1 cellular context compared by ENCODE assay signal in the genomic region with DNA sequence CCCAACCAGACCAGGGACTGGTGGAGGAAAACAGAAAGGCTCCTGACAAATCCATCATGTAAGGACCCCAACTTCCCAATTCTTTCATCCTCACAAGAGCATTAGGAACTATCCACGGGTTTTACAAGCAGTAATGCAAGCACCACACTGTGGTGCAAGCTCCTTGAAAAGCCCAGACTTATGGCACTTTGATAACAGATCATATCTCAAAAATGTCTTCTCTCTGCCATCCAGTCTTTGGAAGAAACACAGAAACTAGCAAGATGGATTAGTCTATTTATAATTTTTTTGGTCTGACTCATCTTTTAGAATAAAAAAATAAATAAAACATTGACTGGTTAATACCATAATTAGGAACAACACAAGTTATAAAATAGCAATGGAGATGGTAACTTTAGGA.
TF ChIP-seq lines count a peak whose summit lies in the region.

No MANE protein-coding gene starts in this region.

TF ChIP-seq in SK-N-SH, 30 proteins besides CTCF, POLR2A, EP300 and RAD21 (continued from another document):
- TF ChIP-seq, protein P1, sequence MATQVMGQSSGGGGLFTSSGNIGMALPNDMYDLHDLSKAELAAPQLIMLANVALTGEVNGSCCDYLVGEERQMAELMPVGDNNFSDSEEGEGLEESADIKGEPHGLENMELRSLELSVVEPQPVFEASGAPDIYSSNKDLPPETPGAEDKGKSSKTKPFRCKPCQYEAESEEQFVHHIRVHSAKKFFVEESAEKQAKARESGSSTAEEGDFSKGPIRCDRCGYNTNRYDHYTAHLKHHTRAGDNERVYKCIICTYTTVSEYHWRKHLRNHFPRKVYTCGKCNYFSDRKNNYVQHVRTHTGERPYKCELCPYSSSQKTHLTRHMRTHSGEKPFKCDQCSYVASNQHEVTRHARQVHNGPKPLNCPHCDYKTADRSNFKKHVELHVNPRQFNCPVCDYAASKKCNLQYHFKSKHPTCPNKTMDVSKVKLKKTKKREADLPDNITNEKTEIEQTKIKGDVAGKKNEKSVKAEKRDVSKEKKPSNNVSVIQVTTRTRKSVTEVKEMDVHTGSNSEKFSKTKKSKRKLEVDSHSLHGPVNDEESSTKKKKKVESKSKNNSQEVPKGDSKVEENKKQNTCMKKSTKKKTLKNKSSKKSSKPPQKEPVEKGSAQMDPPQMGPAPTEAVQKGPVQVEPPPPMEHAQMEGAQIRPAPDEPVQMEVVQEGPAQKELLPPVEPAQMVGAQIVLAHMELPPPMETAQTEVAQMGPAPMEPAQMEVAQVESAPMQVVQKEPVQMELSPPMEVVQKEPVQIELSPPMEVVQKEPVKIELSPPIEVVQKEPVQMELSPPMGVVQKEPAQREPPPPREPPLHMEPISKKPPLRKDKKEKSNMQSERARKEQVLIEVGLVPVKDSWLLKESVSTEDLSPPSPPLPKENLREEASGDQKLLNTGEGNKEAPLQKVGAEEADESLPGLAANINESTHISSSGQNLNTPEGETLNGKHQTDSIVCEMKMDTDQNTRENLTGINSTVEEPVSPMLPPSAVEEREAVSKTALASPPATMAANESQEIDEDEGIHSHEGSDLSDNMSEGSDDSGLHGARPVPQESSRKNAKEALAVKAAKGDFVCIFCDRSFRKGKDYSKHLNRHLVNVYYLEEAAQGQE (IDR thresholded peaks at IDR 0.05; ENCODE audit: low read depth, low read length), result peak; percentile 37; the same call in 1 of the 2 replicates
- TF ChIP-seq ZBTB33 (IDR thresholded peaks at IDR 0.05; ENCODE audit: borderline replicate concordance, low read depth) (0 out of 2 replicates have a peak, but pooled peaks have one; percentile 39), FOXM1 (IDR thresholded peaks at IDR 0.05; ENCODE audit: low read depth) (no peak), CHD2 (IDR thresholded peaks at IDR 0.05; ENCODE audit: low read length, partially characterized antibody) (no peak), GABPA (IDR thresholded peaks at IDR 0.05; ENCODE audit: low read depth) (no peak), FOXJ3 (CRISPR knock-in tag; IDR thresholded peaks at IDR 0.05) (no peak), TAF1 (IDR thresholded peaks at IDR 0.05; ENCODE audit: borderline replicate concordance, low read depth, low read length) (no peak), RFX5 (IDR thresholded peaks at IDR 0.05; ENCODE audit: low read length) (no peak), MEF2A (IDR thresholded peaks at IDR 0.05; ENCODE audit: borderline replicate concordance, low read depth) (peak; percentile 62), RXRA (IDR thresholded peaks at IDR 0.05; ENCODE audit: borderline replicate concordance, low read depth) (no peak), YY1 (IDR thresholded peaks at IDR 0.05; ENCODE audit: low read depth) (peak; percentile 51; the same call in 1 of the 2 replicates), USF1 (IDR thresholded peaks at IDR 0.05; ENCODE audit: borderline replicate concordance, low read depth) (no peak), PBX3 (IDR thresholded peaks at IDR 0.05) (peak; percentile 90), TEAD4 (IDR thresholded peaks at IDR 0.05; ENCODE audit: borderline replicate concordance, insufficient read depth) (peak; percentile 76; the same call in 1 of the 2 replicates), SIN3A (IDR thresholded peaks at IDR 0.05; ENCODE audit: borderline replicate concordance, low read depth, low read length) (no peak), NFIC (IDR thresholded peaks at IDR 0.05; ENCODE audit: borderline replicate concordance) (peak; percentile 76; the same call in 1 of the 2 replicates), TCF12 (IDR thresholded peaks at IDR 0.05) (peak; percentile 94), POLR2AphosphoS5 (IDR thresholded peaks at IDR 0.05; ENCODE audit: low read depth, low read length) (peak; percentile 78), USF2 (IDR thresholded peaks at IDR 0.05; ENCODE audit: borderline replicate concordance, low read depth, low read length) (no peak), SMC3 (IDR thresholded peaks at IDR 0.05; ENCODE audit: low read depth, low read length) (no peak), GATA2 (CRISPR knock-in tag; IDR thresholded peaks at IDR 0.05) (no peak), JUND (IDR thresholded peaks at IDR 0.05) (peak; percentile 91)
- TF ChIP-seq, protein P2, sequence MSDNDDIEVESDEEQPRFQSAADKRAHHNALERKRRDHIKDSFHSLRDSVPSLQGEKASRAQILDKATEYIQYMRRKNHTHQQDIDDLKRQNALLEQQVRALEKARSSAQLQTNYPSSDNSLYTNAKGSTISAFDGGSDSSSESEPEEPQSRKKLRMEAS (IDR thresholded peaks at IDR 0.05; ENCODE audit: low read depth), result no peak
